ENCODE assay signal across 15 cellular contexts in genomic region chr2:3246406-3246805, GRCh38.
DNase-seq lines count a peak whose midpoint lies in the region; ATAC-seq and TF ChIP-seq lines count a peak whose summit lies in the region.
"Had no signal": no experiment of that assay in that cellular context is flagged by ENCODE, and none has a peak within 500 bp of the region (broad histone marks: within the 10 kb centered on the region; RNA-seq: fewer than 3 reads in every experiment).

No MANE protein-coding gene starts in this region.

- H3K36me3 ChIP-seq in mesendoderm (ENCODE audit: control insufficient read depth, insufficient read depth, low read length) (no peaks in the 10 kb centered on the region), heart right ventricle (peaks cover 0 to 4% (median 0%) of the 10 kb centered on the region in 9 donors)

- ATAC-seq in activated CD8-positive, alpha-beta memory T cell treated with anti-CD3 and anti-CD28 coated beads, Interleukin-2, amount 10 ng/mL, durations not matched to agents 7 days and 5 days, result no peak
- no peak for ATAC-seq in stimulated activated naive B cell treated with anti-CD40 and anti-IgM and Interleukin-4, amounts not matched to agents 10 μg/mL and 1 μg/mL and 100 μg/mL, for 72 hours (replicated peaks)
- no peak for ATAC-seq in stimulated activated effector memory CD8-positive, alpha-beta T cell treated with anti-CD3 and anti-CD28 coated beads, Interleukin-12 subunit alpha, Interleukin-12 subunit beta, amount 100 ng/mL, for 72 hours
- no peak for ATAC-seq in heart right ventricle

- H2BK5ac ChIP-seq in mesendoderm (ENCODE audit: low read length), result no peak overlapping the region

- H3K36me3 Mint-ChIP-seq in activated CD8-positive, alpha-beta memory T cell treated with anti-CD3 and anti-CD28 coated beads, Interleukin-2, amount 10 ng/mL, durations not matched to agents 7 days and 5 days, result peaks cover 34% of the 10 kb centered on the region
- H3K36me3 Mint-ChIP-seq in stimulated activated naive B cell treated with anti-CD40 and anti-IgM and Interleukin-4, amounts not matched to agents 10 μg/mL and 1 μg/mL and 100 μg/mL, for 72 hours, result peaks cover 50 to 62% of the 10 kb centered on the region in 2 donors
- H3K36me3 Mint-ChIP-seq in stimulated activated effector memory CD8-positive, alpha-beta T cell treated with anti-CD3 and anti-CD28 coated beads, Interleukin-12 subunit alpha, Interleukin-12 subunit beta, amount 100 ng/mL, for 72 hours, result peaks cover 5% of the 10 kb centered on the region

- H3K27ac ChIP-seq in mesendoderm (ENCODE audit: low read depth, low read length) (no peak overlapping the region), heart right ventricle (no peak overlapping the region)
- H3K27ac ChIP-seq: BLaER1, GM23248 had no signal

- peaks cover 22% of the 10 kb centered on the region for H3K4me1 Mint-ChIP-seq in activated CD8-positive, alpha-beta memory T cell treated with anti-CD3 and anti-CD28 coated beads, Interleukin-2, amount 10 ng/mL, durations not matched to agents 7 days and 5 days
- H3K4me1 Mint-ChIP-seq in stimulated activated naive B cell treated with anti-CD40 and anti-IgM and Interleukin-4, amounts not matched to agents 10 μg/mL and 1 μg/mL and 100 μg/mL, for 72 hours, result peaks cover 31 to 39% of the 10 kb centered on the region in 2 donors
- H3K4me1 Mint-ChIP-seq in stimulated activated effector memory CD8-positive, alpha-beta T cell treated with anti-CD3 and anti-CD28 coated beads, Interleukin-12 subunit alpha, Interleukin-12 subunit beta, amount 100 ng/mL, for 72 hours, result peaks cover 25% of the 10 kb centered on the region

- TF ChIP-seq CTCF in heart right ventricle (IDR thresholded peaks at IDR 0.05), result no peak

- no CpG with 5 or more reads among the region's 6 CpGs for WGBS in mesendoderm (ENCODE audit: extremely low coverage, insufficient coverage, low lambda C conversion rate)
- 72 to 87% methylated on average over 5 of the region's 6 CpGs for WGBS in heart right ventricle, 2 donors

- H3K23ac ChIP-seq in mesendoderm (ENCODE audit: low read length), result no peak overlapping the region

- peaks cover 2% of the 10 kb centered on the region for H3K4me1 ChIP-seq in mesendoderm (ENCODE audit: control insufficient read depth, low read depth, low read length)
- peaks cover 0 to 11% (median 0%) of the 10 kb centered on the region in 9 donors for H3K4me1 ChIP-seq in heart right ventricle

- H3K9me3 Mint-ChIP-seq in activated CD8-positive, alpha-beta memory T cell treated with anti-CD3 and anti-CD28 coated beads, Interleukin-2, amount 10 ng/mL, durations not matched to agents 7 days and 5 days (ENCODE audit: low read depth), result peaks cover 8% of the 10 kb centered on the region
- peaks cover 8 to 11% of the 10 kb centered on the region in 2 donors for H3K9me3 Mint-ChIP-seq in stimulated activated naive B cell treated with anti-CD40 and anti-IgM and Interleukin-4, amounts not matched to agents 10 μg/mL and 1 μg/mL and 100 μg/mL, for 72 hours
- H3K9me3 Mint-ChIP-seq in stimulated activated effector memory CD8-positive, alpha-beta T cell treated with anti-CD3 and anti-CD28 coated beads, Interleukin-12 subunit alpha, Interleukin-12 subunit beta, amount 100 ng/mL, for 72 hours, result peaks cover 7% of the 10 kb centered on the region

- no peak overlapping the region for H3K9ac ChIP-seq in mesendoderm (ENCODE audit: low read length)
- H3K9ac ChIP-seq: BLaER1, GM23248 had no signal

- H2BK120ac ChIP-seq in mesendoderm (ENCODE audit: low read depth, low read length), result no peak overlapping the region

- no peaks in the 10 kb centered on the region for H3K27me3 Mint-ChIP-seq in activated CD8-positive, alpha-beta memory T cell treated with anti-CD3 and anti-CD28 coated beads, Interleukin-2, amount 10 ng/mL, durations not matched to agents 7 days and 5 days
- H3K27me3 Mint-ChIP-seq in stimulated activated naive B cell treated with anti-CD40 and anti-IgM and Interleukin-4, amounts not matched to agents 10 μg/mL and 1 μg/mL and 100 μg/mL, for 72 hours, result no peaks in the 10 kb centered on the region

- H3K79me1 ChIP-seq in mesendoderm (ENCODE audit: low read length), result no peaks in the 10 kb centered on the region

- H3K4me2 ChIP-seq in mesendoderm (ENCODE audit: low read length), result no peak overlapping the region
- H3K4me2 ChIP-seq: BLaER1 had no signal

- CTCF ChIA-PET in activated CD8-positive, alpha-beta memory T cell treated with anti-CD3 and anti-CD28 coated beads, Interleukin-2, amount 10 ng/mL, durations not matched to agents 7 days and 5 days (lab: Charles Lee), result no interaction called here

- H2AK5ac ChIP-seq in mesendoderm (ENCODE audit: low read length), result peak overlapping the region; percentile 45

- H3K4ac ChIP-seq in mesendoderm (ENCODE audit: low read depth, low read length), result no peak overlapping the region

- H3K79me2 ChIP-seq in mesendoderm (ENCODE audit: control insufficient read depth, insufficient read depth, low read length), result no peaks in the 10 kb centered on the region

- H2BK15ac ChIP-seq in mesendoderm (replicated peaks; ENCODE audit: low read depth), result no peak overlapping the region

- peak overlapping the region; percentile 56 for H3K56ac ChIP-seq in mesendoderm (ENCODE audit: low read length)

- H4K8ac ChIP-seq in mesendoderm (ENCODE audit: low read depth, low read length), result no peak overlapping the region

- H3K18ac ChIP-seq in mesendoderm (ENCODE audit: low read length), result no peak overlapping the region

- H3K27ac Mint-ChIP-seq in activated CD8-positive, alpha-beta memory T cell treated with anti-CD3 and anti-CD28 coated beads, Interleukin-2, amount 10 ng/mL, durations not matched to agents 7 days and 5 days, result no peak overlapping the region
- peak overlapping the region; percentile 81 for H3K27ac Mint-ChIP-seq in stimulated activated naive B cell treated with anti-CD40 and anti-IgM and Interleukin-4, amounts not matched to agents 10 μg/mL and 1 μg/mL and 100 μg/mL, for 72 hours
- H3K27ac Mint-ChIP-seq in stimulated activated effector memory CD8-positive, alpha-beta T cell treated with anti-CD3 and anti-CD28 coated beads, Interleukin-12 subunit alpha, Interleukin-12 subunit beta, amount 100 ng/mL, for 72 hours, result no peak overlapping the region
- H3K27ac Mint-ChIP-seq: H9 had no signal

- peak; percentile 8 for DNase-seq in activated CD8-positive, alpha-beta memory T cell treated with anti-CD3 and anti-CD28 coated beads, Interleukin-2, amount 10 ng/mL, durations not matched to agents 7 days and 5 days
- no peak for DNase-seq in activated CD8-positive, alpha-beta memory T cell treated with anti-CD3 and anti-CD28 coated beads, Interleukin-2, amount 50 U/mL, for 4 hours
- no peak for DNase-seq in mesendoderm
- no peak for DNase-seq in stimulated activated naive B cell treated with anti-CD40 and anti-IgM and Interleukin-4, amounts not matched to agents 10 μg/mL and 1 μg/mL and 100 μg/mL, for 72 hours
- DNase-seq in stimulated activated effector memory CD8-positive, alpha-beta T cell treated with anti-CD3 and anti-CD28 coated beads, Interleukin-12 subunit alpha, Interleukin-12 subunit beta, amount 100 ng/mL, for 72 hours (ENCODE audit: low spot score in 2 of 2), result no peak
- no peak for DNase-seq in NCI-H2227 (lab: John Stamatoyannopoulos, UW; ENCODE audit: unreplicated experiment)
- no peak for DNase-seq in heart right ventricle
- DNase-seq: 8988T, AML-193, DMS53, GF-D8, GM23248, H9, IMR-90 had no signal

- H3K4me3 ChIP-seq in mesendoderm (ENCODE audit: low read length) (no peak overlapping the region), heart right ventricle (no peak overlapping the region)
- H3K4me3 ChIP-seq: BLaER1, GM23248 had no signal

- H3K27me3 ChIP-seq in mesendoderm (ENCODE audit: insufficient read depth, low read length, poor library complexity) (no peaks in the 10 kb centered on the region), heart right ventricle (no peaks in the 10 kb centered on the region)
- H3K27me3 ChIP-seq: BLaER1 had no signal

- H3K4me3 Mint-ChIP-seq in activated CD8-positive, alpha-beta memory T cell treated with anti-CD3 and anti-CD28 coated beads, Interleukin-2, amount 10 ng/mL, durations not matched to agents 7 days and 5 days, result no peak overlapping the region
- H3K4me3 Mint-ChIP-seq in stimulated activated naive B cell treated with anti-CD40 and anti-IgM and Interleukin-4, amounts not matched to agents 10 μg/mL and 1 μg/mL and 100 μg/mL, for 72 hours, result no peak overlapping the region
- H3K4me3 Mint-ChIP-seq in stimulated activated effector memory CD8-positive, alpha-beta T cell treated with anti-CD3 and anti-CD28 coated beads, Interleukin-12 subunit alpha, Interleukin-12 subunit beta, amount 100 ng/mL, for 72 hours, result no peak overlapping the region
- H3K4me3 Mint-ChIP-seq: H9 had no signal

- H3K9me3 ChIP-seq in heart right ventricle, result peaks cover 0 to 28% (median 11%) of the 10 kb centered on the region in 11 donors

- no peak overlapping the region for H4K5ac ChIP-seq in mesendoderm (ENCODE audit: low read length)

- intact Hi-C loops in heart right ventricle (cut with DNase I), result no loop called here
